8 cellular contexts compared by ENCODE assay signal in the genomic region with DNA sequence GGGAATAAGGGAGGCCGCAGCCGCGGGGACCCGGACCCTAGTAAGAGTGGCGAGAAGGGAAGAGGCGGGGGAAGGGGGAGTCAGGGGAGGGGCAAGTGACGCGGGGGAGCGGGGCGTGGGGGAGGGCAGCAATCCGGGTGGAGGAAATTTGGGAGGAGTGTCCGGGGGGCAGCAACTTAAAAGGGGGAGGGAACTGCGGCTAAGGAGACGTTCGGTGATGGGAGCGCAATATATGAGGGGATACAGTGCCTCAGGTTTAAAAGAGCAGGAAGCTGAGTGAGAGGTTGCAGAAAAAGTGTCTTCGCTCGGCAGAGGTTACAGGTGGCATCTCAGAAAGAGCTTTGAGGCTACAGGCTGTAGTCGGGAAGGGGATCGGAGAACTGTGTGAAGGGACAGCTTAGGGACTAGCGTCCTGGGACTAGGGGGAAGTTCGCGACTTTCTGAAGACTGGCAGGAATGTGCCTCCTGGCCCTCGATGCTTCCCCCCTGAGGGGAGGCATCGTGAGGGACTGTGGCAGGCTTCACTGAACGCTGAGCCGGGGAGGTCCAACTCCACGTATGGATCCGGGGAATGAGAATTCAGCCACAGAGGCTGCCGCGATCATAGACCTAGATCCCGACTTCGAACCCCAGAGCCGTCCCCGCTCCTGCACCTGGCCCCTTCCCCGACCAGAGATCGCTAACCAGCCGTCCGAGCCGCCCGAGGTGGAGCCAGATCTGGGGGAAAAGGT. TPM values are rescaled to one million over a fixed set of nuclear protein-coding genes. Genes with fewer than 3 reads are reported as not detected.
DNase-seq lines count a peak whose midpoint lies in the region; ATAC-seq and TF ChIP-seq lines count a peak whose summit lies in the region.

No MANE protein-coding gene starts in this region.

- DNase-seq in COLO668 (lab: John Stamatoyannopoulos, UW; ENCODE audit: unreplicated experiment), result peak; percentile 18
- DNase-seq in GM20000 (ENCODE audit: low spot score), result peak; percentile 43
- DNase-seq in NCI-H1105 (lab: John Stamatoyannopoulos, UW), result peak; percentile 21
- DNase-seq in activated naive CD8-positive, alpha-beta T cell treated with anti-CD3 and anti-CD28 coated beads, Interleukin-2, amount 10 ng/mL, durations not matched to agents 7 days and 5 days, result peak; percentile 46
- DNase-seq in hepatic stellate cell (ENCODE audit: low spot score), result peak; percentile 74
- peak; percentile 57 for DNase-seq in sciatic nerve (ENCODE audit: low spot score)
- DNase-seq in kidney glomerular epithelial cell (lab: John Stamatoyannopoulos, UW), result no peak
- no peak for DNase-seq in amniotic stem cell (lab: John Stamatoyannopoulos, UW)

- no peaks in the 10 kb centered on the region for H3K27me3 Mint-ChIP-seq in activated naive CD8-positive, alpha-beta T cell treated with anti-CD3 and anti-CD28 coated beads, Interleukin-2, amount 10 ng/mL, durations not matched to agents 7 days and 5 days

- peaks cover 22% of the 10 kb centered on the region for H3K4me1 Mint-ChIP-seq in activated naive CD8-positive, alpha-beta T cell treated with anti-CD3 and anti-CD28 coated beads, Interleukin-2, amount 10 ng/mL, durations not matched to agents 7 days and 5 days

- TF ChIP-seq CTCF in GM20000 (IDR thresholded peaks at IDR 0.05; ENCODE audit: extremely low read depth, missing control alignments), result no peak

- no peaks in the 10 kb centered on the region for H3K9me3 Mint-ChIP-seq in activated naive CD8-positive, alpha-beta T cell treated with anti-CD3 and anti-CD28 coated beads, Interleukin-2, amount 10 ng/mL, durations not matched to agents 7 days and 5 days

- intact Hi-C loops in sciatic nerve (cut with DNase I), result no loop called here

- H3K4me3 Mint-ChIP-seq in activated naive CD8-positive, alpha-beta T cell treated with anti-CD3 and anti-CD28 coated beads, Interleukin-2, amount 10 ng/mL, durations not matched to agents 7 days and 5 days, result peak overlapping the region; percentile 90

- H3K27ac Mint-ChIP-seq in activated naive CD8-positive, alpha-beta T cell treated with anti-CD3 and anti-CD28 coated beads, Interleukin-2, amount 10 ng/mL, durations not matched to agents 7 days and 5 days, result peak overlapping the region; percentile 89

- H3K36me3 Mint-ChIP-seq in activated naive CD8-positive, alpha-beta T cell treated with anti-CD3 and anti-CD28 coated beads, Interleukin-2, amount 10 ng/mL, durations not matched to agents 7 days and 5 days, result peaks cover 2% of the 10 kb centered on the region

- POLR2A ChIA-PET in activated naive CD8-positive, alpha-beta T cell treated with anti-CD3 and anti-CD28 coated beads, Interleukin-2, amount 10 ng/mL, durations not matched to agents 7 days and 5 days (lab: Charles Lee), result interaction anchor here (1.0 to 1.9 kb wide), 7 partner anchors 10 to 270 kb away, joined by 3 to 11 read pairs (median 5); partner anchors contain the start of genes IL2RG, MED12 and TAF1

- ATAC-seq in activated naive CD8-positive, alpha-beta T cell treated with anti-CD3 and anti-CD28 coated beads, Interleukin-2, amount 10 ng/mL, durations not matched to agents 7 days and 5 days (ENCODE audit: low read depth), result peak; percentile 53
- ATAC-seq in sciatic nerve, result peak; percentile 89

RNA-seq across cellular contexts. Expression of gene FOXO4, which starts 0.5 kb away (rescaled TPM):
- 10 to 100 TPM; 22.1 to 24.9 TPM for total RNA-seq in activated naive CD8-positive, alpha-beta T cell treated with anti-CD3 and anti-CD28 coated beads, Interleukin-2, amount 10 ng/mL, durations not matched to agents 7 days and 5 days
- 61.6 TPM for total RNA-seq in sciatic nerve

RNA-seq across cellular contexts. Expression of gene CXorf65, which starts 10.4 kb away (rescaled TPM):
- total RNA-seq in activated naive CD8-positive, alpha-beta T cell treated with anti-CD3 and anti-CD28 coated beads, Interleukin-2, amount 10 ng/mL, durations not matched to agents 7 days and 5 days, result 10 to 100 TPM; 26.7 to 30.6 TPM
- not detected for total RNA-seq in sciatic nerve

RNA-seq across cellular contexts. Expression of gene IL2RG, which starts 15.2 kb away (rescaled TPM):
- 100 to 1,000 TPM; 389 to 395 TPM for total RNA-seq in activated naive CD8-positive, alpha-beta T cell treated with anti-CD3 and anti-CD28 coated beads, Interleukin-2, amount 10 ng/mL, durations not matched to agents 7 days and 5 days
- total RNA-seq in sciatic nerve, result 9.9 TPM

RNA-seq across cellular contexts. Expression of gene MED12, which starts 22.3 kb away (rescaled TPM):
- total RNA-seq in activated naive CD8-positive, alpha-beta T cell treated with anti-CD3 and anti-CD28 coated beads, Interleukin-2, amount 10 ng/mL, durations not matched to agents 7 days and 5 days, result 10 to 100 TPM; 64.7 to 77.1 TPM
- total RNA-seq in sciatic nerve, result 65.1 TPM

RNA-seq across cellular contexts. Expression of gene SNX12, which starts 28.0 kb away (rescaled TPM):
- 10 to 100 TPM; 36.8 to 38.7 TPM for total RNA-seq in activated naive CD8-positive, alpha-beta T cell treated with anti-CD3 and anti-CD28 coated beads, Interleukin-2, amount 10 ng/mL, durations not matched to agents 7 days and 5 days
- 65.6 TPM for total RNA-seq in sciatic nerve

Comparison
In these comparisons a context has a peak if more than half of its experiments do, and no peak if none do; other contexts are left out.
1. DNase-seq: peak in COLO668 (single experiment), GM20000 (single experiment), NCI-H1105 (single experiment), activated naive CD8-positive, alpha-beta T cell treated with anti-CD3 and anti-CD28 coated beads, Interleukin-2, amount 10 ng/mL, durations not matched to agents 7 days and 5 days (single experiment), hepatic stellate cell (single experiment) and sciatic nerve (single experiment); none in kidney glomerular epithelial cell (single experiment) and amniotic stem cell (single experiment).
2. RNA of gene CXorf65, which starts 10.4 kb away (total RNA-seq): 26.7 to 30.6 TPM in activated naive CD8-positive, alpha-beta T cell treated with anti-CD3 and anti-CD28 coated beads, Interleukin-2, amount 10 ng/mL, durations not matched to agents 7 days and 5 days; not detected in sciatic nerve (single experiment); every median in the first group is over 10 times any median in the second.
3. RNA of gene IL2RG, which starts 15.2 kb away (total RNA-seq): 389 to 395 TPM in activated naive CD8-positive, alpha-beta T cell treated with anti-CD3 and anti-CD28 coated beads, Interleukin-2, amount 10 ng/mL, durations not matched to agents 7 days and 5 days; 9.9 TPM in sciatic nerve (single experiment); every median in the first group is over 10 times any median in the second.